Comparison of ENCODE assay signal across 2 cellular contexts in genomic region chr4:98151145-98151929, GRCh38.
TF ChIP-seq lines count a peak whose summit lies in the region.

No MANE protein-coding gene starts in this region.

TF ChIP-seq in liver, 16 proteins besides CTCF, POLR2A, EP300 and RAD21:
- no peak for TF ChIP-seq NR2F2 (IDR thresholded peaks at IDR 0.05)
- TF ChIP-seq GABPA (IDR thresholded peaks at IDR 0.05 in 1 of 2, conservative IDR thresholded peaks at IDR 0.05 in 1 of 2), result no peak
- no peak for TF ChIP-seq EGR1 (IDR thresholded peaks at IDR 0.05; ENCODE audit: low read depth in 2 of 2)
- TF ChIP-seq FOXA2 (IDR thresholded peaks at IDR 0.05), result no peak
- TF ChIP-seq MAX (IDR thresholded peaks at IDR 0.05), result no peak
- no peak for TF ChIP-seq FOXA1 (IDR thresholded peaks at IDR 0.05)
- no peak for TF ChIP-seq ATF3 (IDR thresholded peaks at IDR 0.05)
- TF ChIP-seq JUND (IDR thresholded peaks at IDR 0.05), result no peak
- no peak for TF ChIP-seq ZBTB33 (IDR thresholded peaks at IDR 0.05)
- TF ChIP-seq YY1 (IDR thresholded peaks at IDR 0.05), result no peak
- TF ChIP-seq RXRA (IDR thresholded peaks at IDR 0.05), result no peak
- no peak for TF ChIP-seq HNF4G (IDR thresholded peaks at IDR 0.05)
- TF ChIP-seq SP1 (IDR thresholded peaks at IDR 0.05), result no peak
- TF ChIP-seq REST (IDR thresholded peaks at IDR 0.05), result no peak
TF ChIP-seq in liver: peak in this region for 0.

TF ChIP-seq in HepG2, 621 proteins besides CTCF, POLR2A, EP300 and RAD21:
- TF ChIP-seq DZIP1 (CRISPR knock-in tag; IDR thresholded peaks at IDR 0.05) (no peak), ZNF780A (CRISPR knock-in tag; IDR thresholded peaks at IDR 0.05) (no peak), TFDP2 (CRISPR knock-in tag; IDR thresholded peaks at IDR 0.05) (no peak), SNRNP70 (IDR thresholded peaks at IDR 0.05; ENCODE audit: low read depth, low read length) (no peak), ZNF446 (CRISPR knock-in tag; IDR thresholded peaks at IDR 0.05) (no peak), NFYC (CRISPR knock-in tag; IDR thresholded peaks at IDR 0.05) (no peak), YY1 (IDR thresholded peaks at IDR 0.05; ENCODE audit: insufficient read depth, insufficient replicate concordance, low read depth, low read length) (no peak), RFXAP (CRISPR knock-in tag; IDR thresholded peaks at IDR 0.05; ENCODE audit: borderline replicate concordance) (no peak), SOX5 (CRISPR knock-in tag; IDR thresholded peaks at IDR 0.05; ENCODE audit: borderline replicate concordance) (no peak), MXD1 (CRISPR knock-in tag; IDR thresholded peaks at IDR 0.05) (no peak), NPAS2 (CRISPR knock-in tag; IDR thresholded peaks at IDR 0.05; ENCODE audit: borderline replicate concordance) (no peak), HNRNPUL1 (IDR thresholded peaks at IDR 0.05; ENCODE audit: low read depth, low read length) (no peak), NFRKB (IDR thresholded peaks at IDR 0.05) (no peak), ATF1 (CRISPR knock-in tag; IDR thresholded peaks at IDR 0.05) (no peak), JDP2 (CRISPR knock-in tag; IDR thresholded peaks at IDR 0.05; ENCODE audit: borderline replicate concordance) (no peak)
